ENCODE assay signal across 8 cellular contexts in genomic region chr7:40232242-40232929, GRCh38.
DNase-seq lines count a peak whose midpoint lies in the region; ATAC-seq and TF ChIP-seq lines count a peak whose summit lies in the region.

No MANE protein-coding gene starts in this region.

- no peak overlapping the region for H3K27ac ChIP-seq in WERI-Rb-1
- H3K27ac ChIP-seq in iPS DF 6.9 (ENCODE audit: low read length) = no peak overlapping the region
- H3K27ac ChIP-seq in thoracic aorta = no peak overlapping the region

- H3K4me1 ChIP-seq in iPS DF 6.9 (ENCODE audit: control insufficient read depth, insufficient read depth, low read length) = no peaks in the 10 kb centered on the region
- no peaks in the 10 kb centered on the region for H3K4me1 ChIP-seq in thoracic aorta (ENCODE audit: control insufficient read depth in 1 of 2, low read depth in 2 of 2)

- TF ChIP-seq CTCF in NB4 (IDR thresholded peaks at IDR 0.05; ENCODE audit: low read depth, low read length) = peak; percentile 63
- peak; percentile 30; the same call in 1 of the 2 replicates for TF ChIP-seq CTCF in WERI-Rb-1 (IDR thresholded peaks at IDR 0.05; ENCODE audit: low read depth, low read length)
- TF ChIP-seq CTCF in thoracic aorta (IDR thresholded peaks at IDR 0.05) = peak; percentile 64

- no peaks in the 10 kb centered on the region for H3K36me3 ChIP-seq in WERI-Rb-1
- H3K36me3 ChIP-seq in iPS DF 6.9 (ENCODE audit: control insufficient read depth, insufficient read depth, low read length) = no peaks in the 10 kb centered on the region
- H3K36me3 ChIP-seq in thoracic aorta = no peaks in the 10 kb centered on the region

- H3K9me3 ChIP-seq in WERI-Rb-1 (ENCODE audit: severe bottlenecking) (no peaks in the 10 kb centered on the region), iPS DF 6.9 (ENCODE audit: control insufficient read depth, insufficient read depth, low read length) (no peaks in the 10 kb centered on the region), thoracic aorta (no peaks in the 10 kb centered on the region)

- H3K27me3 ChIP-seq in WERI-Rb-1 (ENCODE audit: insufficient read depth, low read depth, severe bottlenecking) = no peaks in the 10 kb centered on the region
- no peaks in the 10 kb centered on the region; the same call in 1 of the 2 replicates for H3K27me3 ChIP-seq in iPS DF 6.9 (ENCODE audit: control insufficient read depth, insufficient read depth, low read length)
- no peaks in the 10 kb centered on the region for H3K27me3 ChIP-seq in thoracic aorta (replicated peaks; ENCODE audit: insufficient read depth)

- WGBS in iPS DF 6.9 (ENCODE audit: insufficient coverage, insufficient read length) = no CpG with 5 or more reads among the region's 7 CpGs

- ATAC-seq in GM19351 (IDR thresholded peaks at IDR 0.05; ENCODE audit: unreplicated experiment) = peak; percentile 65
- ATAC-seq in thoracic aorta (ENCODE audit: insufficient number of reproducible peaks, low FRiP score, low read depth) = no peak

- H3K4me3 ChIP-seq in NB4 (ENCODE audit: low read depth, low read length) (no peak overlapping the region), WERI-Rb-1 (ENCODE audit: low read depth, low read length) (no peak overlapping the region), iPS DF 6.9 (ENCODE audit: low read length) (no peak overlapping the region), thoracic aorta (no peak overlapping the region)

- no peak for TF ChIP-seq POLR2A in NB4 (IDR thresholded peaks at IDR 0.05; ENCODE audit: extremely low read depth, insufficient read length)

- DNase-seq in D341Med (ENCODE audit: low spot score) = peak; percentile 30
- DNase-seq in NB4 (ENCODE audit: low read depth) = peak; percentile 70
- DNase-seq in WERI-Rb-1 = peak; percentile 20
- DNase-seq in iPS DF 6.9 (ENCODE audit: low read depth, low spot score) = peak; percentile 9
- no peak for DNase-seq in thoracic aorta (ENCODE audit: low spot score)
- DNase-seq in activated effector memory CD4-positive, alpha-beta T cell treated with Interleukin-2 at 50 U/mL for 16 hours = no peak
- no peak for DNase-seq in activated T-cell treated with anti-CD3 and anti-CD28 coated beads, Interleukin-2, amount 50 U/mL, for 1 hour

Comparison
In these comparisons a context has a peak if more than half of its experiments do, and no peak if none do; other contexts are left out.
1. DNase-seq: peak in D341Med (single experiment), NB4 (single experiment), WERI-Rb-1 (single experiment) and iPS DF 6.9 (single experiment); none in thoracic aorta (single experiment), activated effector memory CD4-positive, alpha-beta T cell treated with Interleukin-2 at 50 U/mL for 16 hours (single experiment) and activated T-cell treated with anti-CD3 and anti-CD28 coated beads, Interleukin-2, amount 50 U/mL, for 1 hour (single experiment).
2. Peak in every context shown above with its lines, with median percentiles within 50 percentile points of each other: CTCF ChIP-seq.